In genomic region chr2:166332049-166332448, GRCh38 we compare ENCODE assay signal across 26 cellular contexts. TPM values are rescaled to one million over a fixed set of nuclear protein-coding genes. Genes with fewer than 3 reads are reported as not detected.
DNase-seq lines count a peak whose midpoint lies in the region; ATAC-seq and TF ChIP-seq lines count a peak whose summit lies in the region.
"Had no signal": no experiment of that assay in that cellular context is flagged by ENCODE, and none has a peak within 500 bp of the region (broad histone marks: within the 10 kb centered on the region; RNA-seq: fewer than 3 reads in every experiment).

No MANE protein-coding gene starts in this region.

- peak overlapping the region; percentile 39; the same call in 1 of the 2 replicates for H4K5ac ChIP-seq in IMR-90 (ENCODE audit: low read depth, low read length)
- no peak overlapping the region for H4K5ac ChIP-seq in mesendoderm (ENCODE audit: low read length)

- peak overlapping the region; percentile 53 for H2BK5ac ChIP-seq in IMR-90 (ENCODE audit: low read depth, low read length, poor library complexity, severe bottlenecking)
- H2BK5ac ChIP-seq in mesendoderm (ENCODE audit: low read length), result no peak overlapping the region

- peaks cover 0 to 1% of the 10 kb centered on the region in 2 donors for H3K9me3 Mint-ChIP-seq in activated T-cell treated with anti-CD3 and anti-CD28 coated beads, Interleukin-2, amount 50 U/mL, for 72 hours
- H3K9me3 Mint-ChIP-seq: CD14-positive monocyte had no signal

- H3K36me3 ChIP-seq in IMR-90 (ENCODE audit: control insufficient read depth, insufficient read depth, low read length) (no peaks in the 10 kb centered on the region), osteoblast (ENCODE audit: insufficient read depth, low read length) (no peaks in the 10 kb centered on the region), mesendoderm (ENCODE audit: control insufficient read depth, insufficient read depth, low read length) (no peaks in the 10 kb centered on the region)
- H3K36me3 ChIP-seq: BE2C, SJSA1 had no signal

- no TSS peak for BruUV-seq in IMR-90 (replicated peaks; lab: Mats Ljungman, UMichigan)

- H3K9ac ChIP-seq in IMR-90 (ENCODE audit: low read depth, low read length) (no peak overlapping the region), mesendoderm (ENCODE audit: low read length) (no peak overlapping the region)
- H3K9ac ChIP-seq: GM23248, KMS-11 had no signal

- no peaks in the 10 kb centered on the region for H4K20me1 ChIP-seq in IMR-90 (ENCODE audit: insufficient read depth, low read length)
- H4K20me1 ChIP-seq in osteoblast (ENCODE audit: insufficient read depth, low read length), result no peaks in the 10 kb centered on the region

- H4K8ac ChIP-seq in IMR-90 (ENCODE audit: low read depth in 2 of 2, low read length in 2 of 2) (no peak overlapping the region), mesendoderm (ENCODE audit: low read depth, low read length) (no peak overlapping the region)

- H3K36me3 Mint-ChIP-seq in activated T-cell treated with anti-CD3 and anti-CD28 coated beads, Interleukin-2, amount 50 U/mL, for 72 hours (ENCODE audit: insufficient read depth in 2 of 2), result no peaks in the 10 kb centered on the region
- H3K36me3 Mint-ChIP-seq: CD14-positive monocyte; CD8-positive, alpha-beta memory T cell; IgD-negative memory B cell had no signal

- H2BK15ac ChIP-seq in IMR-90 (ENCODE audit: low read depth, low read length) (no peak overlapping the region), mesendoderm (replicated peaks; ENCODE audit: low read depth) (no peak overlapping the region)

- H2BK20ac ChIP-seq in IMR-90 (ENCODE audit: low read depth, low read length), result no peak overlapping the region

- H2AK5ac ChIP-seq in IMR-90 (ENCODE audit: low read depth, low read length) (no peak overlapping the region), mesendoderm (ENCODE audit: low read length) (no peak overlapping the region)

- H3K4ac ChIP-seq in IMR-90 (ENCODE audit: low read depth, low read length) (no peak overlapping the region), mesendoderm (ENCODE audit: low read depth, low read length) (no peak overlapping the region)

- no peaks in the 10 kb centered on the region for H3K4me1 Mint-ChIP-seq in activated T-cell treated with anti-CD3 and anti-CD28 coated beads, Interleukin-2, amount 50 U/mL, for 72 hours (ENCODE audit: low read depth)
- H3K4me1 Mint-ChIP-seq: CD14-positive monocyte; CD8-positive, alpha-beta memory T cell; IgD-negative memory B cell had no signal

- H3K4me3 Mint-ChIP-seq in activated T-cell treated with anti-CD3 and anti-CD28 coated beads, Interleukin-2, amount 50 U/mL, for 72 hours, result no peak overlapping the region
- H3K4me3 Mint-ChIP-seq: CD14-positive monocyte; CD8-positive, alpha-beta memory T cell; IgD-negative memory B cell had no signal

- DNase-seq in DMS53 (lab: John Stamatoyannopoulos, UW) (peak; percentile 23), DMS53 treated with DMSO at 0.1 percent for 48 hours (lab: John Stamatoyannopoulos, UW; ENCODE audit: unreplicated experiment) (no peak), IMR-90 (no peak), fibroblast of peridontal ligament (ENCODE audit: extremely low read depth) (peak; percentile 20), osteoblast (ENCODE audit: insufficient read length, low spot score, missing footprints) (no peak), mesendoderm (no peak)
- no peak for DNase-seq in activated T-cell treated with anti-CD3 and anti-CD28 coated beads, Interleukin-2, amount 50 U/mL, for 72 hours
- DNase-seq in activated CD4-positive, alpha-beta T cell treated with anti-CD3 and anti-CD28 coated beads, Interleukin-2, amount 50 U/mL, for 48 hours, result no peak
- DNase-seq: ACHN; BE2C; CD8-positive, alpha-beta memory T cell; DMS 273 treated with DMSO at 0.1 percent for 48 hours; GM23248; H7; NCI-H1105; NCI-H1436 treated with DMSO at 0.1 percent for 48 hours; NCI-H187 treated with DMSO at 0.1 percent for 48 hours; NCI-H446 treated with DMSO at 0.1 percent for 48 hours; NCI-H748 treated with DMSO at 0.1 percent for 48 hours; Right ventricle myocardium superior; RPMI8226 had no signal

- no peak overlapping the region for H2BK120ac ChIP-seq in IMR-90 (ENCODE audit: low read depth, low read length)
- no peak overlapping the region for H2BK120ac ChIP-seq in mesendoderm (ENCODE audit: low read depth, low read length)

- no peak for ATAC-seq in IMR-90 (ENCODE audit: low read depth)
- ATAC-seq in activated T-cell treated with anti-CD3 and anti-CD28 coated beads, Interleukin-2, amount 50 U/mL, for 72 hours (replicated peaks in 1 of 2), result no peak

- H3K27ac ChIP-seq in IMR-90 (ENCODE audit: insufficient read depth, low read length) (no peak overlapping the region), osteoblast (ENCODE audit: low read depth, low read length) (peak overlapping the region; percentile 36), mesendoderm (ENCODE audit: low read depth, low read length) (no peak overlapping the region)
- H3K27ac ChIP-seq: 22Rv1, GM23248, KMS-11, SJSA1 had no signal

- no peak for TF ChIP-seq POLR2A in IMR-90 (IDR thresholded peaks at IDR 0.05; ENCODE audit: low read depth, low read length)

- no peaks in the 10 kb centered on the region for H3K27me3 ChIP-seq in IMR-90 (ENCODE audit: control insufficient read depth, insufficient read depth, low read length)
- H3K27me3 ChIP-seq in osteoblast (ENCODE audit: insufficient read depth, low read length), result no peaks in the 10 kb centered on the region
- no peaks in the 10 kb centered on the region for H3K27me3 ChIP-seq in mesendoderm (ENCODE audit: insufficient read depth, low read length, poor library complexity)
- H3K27me3 ChIP-seq: BE2C, SJSA1 had no signal

- POLR2A ChIA-PET in IMR-90 (lab: Charles Lee; ENCODE audit: unreplicated experiment), result no interaction called here

- peak overlapping the region; percentile 5; the same call in 1 of the 2 replicates for H3K18ac ChIP-seq in IMR-90 (ENCODE audit: low read depth, low read length)
- no peak overlapping the region for H3K18ac ChIP-seq in mesendoderm (ENCODE audit: low read length)

- CTCF ChIA-PET in IMR-90 (lab: Yijun Ruan, JAX), result interaction anchor here (1.0 kb wide), 1 partner anchor 10 kb away, joined by 8 read pairs; no protein-coding TSS in a partner anchor

- no peak overlapping the region for H2AK9ac ChIP-seq in IMR-90 (replicated peaks; ENCODE audit: low read depth, low read length, poor library complexity)

- no peak overlapping the region for H3K27ac Mint-ChIP-seq in activated T-cell treated with anti-CD3 and anti-CD28 coated beads, Interleukin-2, amount 50 U/mL, for 72 hours
- H3K27ac Mint-ChIP-seq: CD14-positive monocyte; CD8-positive, alpha-beta memory T cell; IgD-negative memory B cell had no signal

- no peak overlapping the region for H4K91ac ChIP-seq in IMR-90 (ENCODE audit: insufficient read depth, low read depth, low read length)

- TF ChIP-seq CTCF in IMR-90 (conservative IDR thresholded peaks at IDR 0.05; ENCODE audit: low read depth, low read length) (no peak), osteoblast (IDR thresholded peaks at IDR 0.05; ENCODE audit: extremely low read depth, low read depth, low read length) (no peak)

- H3K56ac ChIP-seq in IMR-90 (ENCODE audit: extremely low read depth, insufficient read depth, low read length), result no peak overlapping the region
- no peak overlapping the region for H3K56ac ChIP-seq in mesendoderm (ENCODE audit: low read length)

- H3K4me1 ChIP-seq in IMR-90 (ENCODE audit: control insufficient read depth, insufficient read depth, low read length), result peaks cover 6% of the 10 kb centered on the region
- peaks cover 9% of the 10 kb centered on the region for H3K4me1 ChIP-seq in osteoblast (ENCODE audit: insufficient read depth, low read length)
- H3K4me1 ChIP-seq in mesendoderm (ENCODE audit: control insufficient read depth, low read depth, low read length), result no peaks in the 10 kb centered on the region
- H3K4me1 ChIP-seq: BE2C, SJSA1 had no signal

- H3K4me3 ChIP-seq in IMR-90 (ENCODE audit: insufficient read depth, low read depth, low read length) (no peak overlapping the region), osteoblast (ENCODE audit: insufficient read depth, low read length) (no peak overlapping the region), mesendoderm (ENCODE audit: low read length) (no peak overlapping the region)
- H3K4me3 ChIP-seq: GM23248, SJSA1 had no signal

- H3K4me2 ChIP-seq in IMR-90 (ENCODE audit: low read depth, low read length), result no peak overlapping the region
- peak overlapping the region; percentile 24 for H3K4me2 ChIP-seq in osteoblast (ENCODE audit: insufficient read depth, low read length)
- no peak overlapping the region for H3K4me2 ChIP-seq in mesendoderm (ENCODE audit: low read length)
- H3K4me2 ChIP-seq: KMS-11 had no signal

- H3K79me2 ChIP-seq in osteoblast (ENCODE audit: insufficient read depth, low read length) (no peaks in the 10 kb centered on the region), mesendoderm (ENCODE audit: control insufficient read depth, insufficient read depth, low read length) (no peaks in the 10 kb centered on the region)

- no peaks in the 10 kb centered on the region for H3K27me3 Mint-ChIP-seq in activated T-cell treated with anti-CD3 and anti-CD28 coated beads, Interleukin-2, amount 50 U/mL, for 72 hours (ENCODE audit: low read depth)
- H3K27me3 Mint-ChIP-seq: CD8-positive, alpha-beta memory T cell; IgD-negative memory B cell had no signal

- in situ Hi-C loops in IMR-90 (cut with MboI; ENCODE audit: low sequenced_read_pairs), result no loop called here

- dilution Hi-C loops in IMR-90 (cut with HindIII; ENCODE audit: low sequenced_read_pairs, unreplicated experiment), result no loop called here

- H3K79me1 ChIP-seq in IMR-90 (ENCODE audit: low read depth in 1 of 2, low read length in 2 of 2), result peaks cover 22 to 31% of the 10 kb centered on the region in 2 experiments; a peak in 3 of 4 replicates
- H3K79me1 ChIP-seq in mesendoderm (ENCODE audit: low read length), result no peaks in the 10 kb centered on the region

- TF ChIP-seq RAD21 in IMR-90 (IDR thresholded peaks at IDR 0.05; ENCODE audit: low read length), result no peak

- H3K9me3 ChIP-seq in IMR-90 (ENCODE audit: control insufficient read depth, insufficient read depth, low read length) (no peaks in the 10 kb centered on the region), osteoblast (ENCODE audit: low read depth, low read length) (no peaks in the 10 kb centered on the region)
- H3K9me3 ChIP-seq: BE2C, SJSA1 had no signal

- no peak overlapping the region for H3K14ac ChIP-seq in IMR-90 (replicated peaks; ENCODE audit: low read depth, low read length)

- intact Hi-C loops in IMR-90 (cut with micrococcal nuclease), result no loop called here

- H3K23ac ChIP-seq in IMR-90 (ENCODE audit: low read depth, low read length), result no peak overlapping the region
- no peak overlapping the region for H3K23ac ChIP-seq in mesendoderm (ENCODE audit: low read length)

- H3K9me1 ChIP-seq in IMR-90 (ENCODE audit: insufficient read depth, low read length), result no peaks in the 10 kb centered on the region

- H2AFZ ChIP-seq in IMR-90 (replicated peaks; ENCODE audit: low read length, poor library complexity) (no peak overlapping the region), osteoblast (ENCODE audit: low read length) (no peak overlapping the region)
- H2AFZ ChIP-seq: GM23248 had no signal

RNA-seq across cellular contexts. Expression of gene SCN9A, which starts 43.7 kb away (rescaled TPM):
- total RNA-seq in IMR-90 (2012; rRNA removed) (135 and 179 TPM in 2 replicates), osteoblast (1.8 and 2.1 TPM in 2 replicates)
- 33.7 and 40.1 TPM in 2 replicates for polyA plus RNA-seq in IMR-90 (2012; rRNA removed)
- polyA plus RNA-seq in IMR-90 (2012; cell fraction: cytosol; rRNA removed), result 8.0 and 18.0 TPM in 2 replicates
- polyA plus RNA-seq in IMR-90 (2012; cell fraction: nucleus; rRNA removed; ENCODE audit: low replicate concordance), result 10.6 and 92.5 TPM in 2 replicates
- 0.73 TPM for polyA plus RNA-seq in mesendoderm (2013, experiment 1 of 2)
- 0.80 TPM for polyA plus RNA-seq in mesendoderm (2013, experiment 2 of 2)
- total RNA-seq in activated T-cell treated with anti-CD3 and anti-CD28 coated beads, Interleukin-2, amount 50 U/mL, for 72 hours, result under 1 TPM; 0.12 to 0.38 TPM
- total RNA-seq: CD8-positive, alpha-beta memory T cell had no signal
- polyA plus RNA-seq: CD8-positive, alpha-beta memory T cell; IgD-negative memory B cell had no signal

Comparison
In these comparisons a context has a peak if more than half of its experiments do, and no peak if none do; other contexts are left out.
1. DNase-seq: peak in DMS53 (single experiment) and fibroblast of peridontal ligament (single experiment); none in DMS53 treated with DMSO at 0.1 percent for 48 hours (single experiment), IMR-90 (single experiment), osteoblast (single experiment), mesendoderm (single experiment), activated T-cell treated with anti-CD3 and anti-CD28 coated beads, Interleukin-2, amount 50 U/mL, for 72 hours (0 of 2) and activated CD4-positive, alpha-beta T cell treated with anti-CD3 and anti-CD28 coated beads, Interleukin-2, amount 50 U/mL, for 48 hours (0 of 2).
2. RNA of gene SCN9A, which starts 43.7 kb away (total RNA-seq): 135 to 179 TPM in IMR-90; 1.8 to 2.1 TPM in osteoblast and 0.12 to 0.38 TPM in activated T-cell treated with anti-CD3 and anti-CD28 coated beads, Interleukin-2, amount 50 U/mL, for 72 hours; every median in the first group is over 10 times any median in the second.